In genomic region chr17:52410781-52411180, GRCh38 we compare ENCODE assay signal across 18 cellular contexts.
DNase-seq lines count a peak whose midpoint lies in the region; ATAC-seq, FAIRE-seq and TF ChIP-seq lines count a peak whose summit lies in the region.
"Had no signal": no experiment of that assay in that cellular context is flagged by ENCODE, and none has a peak within 500 bp of the region (broad histone marks: within the 10 kb centered on the region; RNA-seq: fewer than 3 reads in every experiment).

No MANE protein-coding gene starts in this region.

- no peaks in the 10 kb centered on the region for H3K4me1 ChIP-seq in stomach

- no peaks in the 10 kb centered on the region for H3K27me3 ChIP-seq in stomach

- ATAC-seq in HG02763 (IDR thresholded peaks at IDR 0.05; ENCODE audit: unreplicated experiment) (no peak), GM21825 (IDR thresholded peaks at IDR 0.05; ENCODE audit: unreplicated experiment) (no peak)

- peak; percentile 92 for DNase-seq in DMS153 (lab: John Stamatoyannopoulos, UW)
- DNase-seq in HT1080 (ENCODE audit: low read depth): peak; percentile 68
- peak; percentile 69 for DNase-seq in NCI-H69 (lab: John Stamatoyannopoulos, UW)
- DNase-seq in stomach: no peak
- DNase-seq: AML-193; CD4-positive, CD25-positive, alpha-beta regulatory T cell; MV-4-11; NCI-H146; NCI-H2107; NCI-H446 treated with DMSO at 0.1 percent for 48 hours; NK-92 treated with Interleukin-12 subunit alpha and Interleukin-12 subunit beta, amount 100 ng/mL, for 24 hours; OCI-M1 had no signal

- TF ChIP-seq POLR2A in stomach (IDR thresholded peaks at IDR 0.05): no peak

- H3K27ac ChIP-seq in stomach: no peak overlapping the region
- H3K27ac ChIP-seq: RWPE1, SK-N-MC had no signal

- H3K36me3 ChIP-seq in stomach: no peaks in the 10 kb centered on the region

- 11 to 52% (median 33%) methylated on average over 1 of the region's 1 CpG for WGBS in stomach, 5 donors

- H3K4me3 ChIP-seq in stomach: no peak overlapping the region
- H3K4me3 ChIP-seq: SK-N-MC had no signal

- TF ChIP-seq CTCF in stomach (IDR thresholded peaks at IDR 0.05): no peak

- no peaks in the 10 kb centered on the region for H3K9me3 ChIP-seq in stomach

- intact Hi-C loops in stomach (cut with DNase I; ENCODE audit: low total_unique reads): no loop called here

- no peak for TF ChIP-seq EP300 in stomach (IDR thresholded peaks at IDR 0.05)

- peak; percentile 75 for FAIRE-seq in islet of Langerhans (lab: Jason Lieb, UNC)
- FAIRE-seq: D721Med had no signal
